14 cellular contexts compared by ENCODE assay signal in the genomic region with DNA sequence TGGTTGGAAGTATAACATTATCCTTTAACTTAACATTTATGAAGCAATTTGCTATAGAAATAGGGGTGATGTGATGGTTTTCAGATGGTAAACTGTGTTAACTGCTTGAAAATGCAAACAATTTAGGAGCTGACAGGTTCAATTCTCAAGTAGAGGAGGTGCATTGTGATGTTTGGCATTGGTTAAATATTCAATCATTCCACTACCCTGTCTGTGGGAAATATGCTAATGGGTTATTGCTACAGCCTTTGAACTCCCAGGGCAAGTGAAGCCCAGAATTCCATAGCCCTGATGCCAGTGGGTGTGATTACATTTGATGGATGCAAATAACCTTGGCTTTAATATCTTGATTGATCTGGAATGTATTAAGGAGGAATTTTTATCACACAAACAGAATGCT.
DNase-seq lines count a peak whose midpoint lies in the region; ATAC-seq, FAIRE-seq and TF ChIP-seq lines count a peak whose summit lies in the region.
"Had no signal": no experiment of that assay in that cellular context is flagged by ENCODE, and none has a peak within 500 bp of the region (broad histone marks: within the 10 kb centered on the region; RNA-seq: fewer than 3 reads in every experiment).

No MANE protein-coding gene starts in this region.

- no peak for ATAC-seq in foreskin keratinocyte
- ATAC-seq in CD4-positive, alpha-beta T cell (ENCODE audit: poor library complexity) = no peak

- no peak for FAIRE-seq in D721Med (lab: Jason Lieb, UNC)
- FAIRE-seq in GM12892 (lab: Jason Lieb, UNC) = no peak

- H3K9me3 Mint-ChIP-seq in CD4-positive, alpha-beta T cell = peaks cover 1% of the 10 kb centered on the region
- H3K9me3 Mint-ChIP-seq: activated T-cell treated with anti-CD3 and anti-CD28 coated beads, Interleukin-2, amount 50 U/mL, for 24 hours had no signal

- no peaks in the 10 kb centered on the region for H3K27me3 ChIP-seq in foreskin keratinocyte
- no peaks in the 10 kb centered on the region for H3K27me3 ChIP-seq in prostate gland (replicated peaks; ENCODE audit: insufficient read depth)
- no peaks in the 10 kb centered on the region for H3K27me3 ChIP-seq in CD4-positive, alpha-beta T cell (ENCODE audit: control insufficient read depth, insufficient read depth, low read length)

- CTCF ChIA-PET in CD4-positive, alpha-beta T cell (lab: Charles Lee) = no interaction called here

- TF ChIP-seq POLR2A in prostate gland (IDR thresholded peaks at IDR 0.05) (no peak), GM12892 (IDR thresholded peaks at IDR 0.05; ENCODE audit: low read depth, low read length) (no peak)

- TF ChIP-seq CTCF in VCaP (conservative IDR thresholded peaks at IDR 0.05) (no peak), foreskin keratinocyte (conservative IDR thresholded peaks at IDR 0.05) (no peak), prostate gland (IDR thresholded peaks at IDR 0.05) (no peak), D721Med (IDR thresholded peaks at IDR 0.05; ENCODE audit: insufficient read depth, missing control alignments) (no peak)
- TF ChIP-seq CTCF in CD4-positive, alpha-beta T cell (IDR thresholded peaks at IDR 0.05) = no peak

- H3K4me1 ChIP-seq in foreskin keratinocyte (peaks cover 14% of the 10 kb centered on the region), prostate gland (replicated peaks) (peaks cover 3% of the 10 kb centered on the region)

- POLR2A ChIA-PET in CD4-positive, alpha-beta T cell (lab: Charles Lee) = no interaction called here

- no peaks in the 10 kb centered on the region for H3K9me3 ChIP-seq in prostate gland
- H3K9me3 ChIP-seq in CD4-positive, alpha-beta T cell (ENCODE audit: control insufficient read depth, low read length) = no peaks in the 10 kb centered on the region

- H3K4me3 Mint-ChIP-seq in CD4-positive, alpha-beta T cell = no peak overlapping the region
- H3K4me3 Mint-ChIP-seq: activated T-cell treated with anti-CD3 and anti-CD28 coated beads, Interleukin-2, amount 50 U/mL, for 24 hours had no signal

- DNase-seq in Daoy (ENCODE audit: low read depth) = peak; percentile 47
- DNase-seq in foreskin keratinocyte = peak in 1 of 2 donors; percentile 6
- DNase-seq in prostate gland (ENCODE audit: low spot score) = no peak
- no peak for DNase-seq in D721Med (ENCODE audit: insufficient read length, low spot score)
- DNase-seq in activated T-cell treated with anti-CD3 and anti-CD28 coated beads, Interleukin-2, amount 50 U/mL, for 1 hour = no peak
- DNase-seq in CD4-positive, alpha-beta T cell = no peak
- no peak for DNase-seq in GM12892 (ENCODE audit: insufficient read length)
- DNase-seq: activated T-cell treated with anti-CD3 and anti-CD28 coated beads, Interleukin-2, amount 50 U/mL, for 24 hours; anterior cingulate cortex; C1 segment of cervical spinal cord; erythroblast; left colon; NCI-H1417 treated with DMSO at 0.1 percent for 48 hours had no signal

- intact Hi-C loops in prostate gland (cut with DNase I) = no loop called here
- intact Hi-C loops in CD4-positive, alpha-beta T cell (cut with DNase I, micrococcal nuclease) = no loop called here

- H3K27ac Mint-ChIP-seq in CD4-positive, alpha-beta T cell = no peak overlapping the region
- H3K27ac Mint-ChIP-seq: activated T-cell treated with anti-CD3 and anti-CD28 coated beads, Interleukin-2, amount 50 U/mL, for 24 hours had no signal

- no peaks in the 10 kb centered on the region for H3K27me3 Mint-ChIP-seq in CD4-positive, alpha-beta T cell
- H3K27me3 Mint-ChIP-seq: activated T-cell treated with anti-CD3 and anti-CD28 coated beads, Interleukin-2, amount 50 U/mL, for 24 hours had no signal

- H3K4me1 Mint-ChIP-seq in CD4-positive, alpha-beta T cell (ENCODE audit: low read depth) = no peaks in the 10 kb centered on the region

- H3K27ac ChIP-seq in VCaP = peak overlapping the region; percentile 93
- peak overlapping the region; percentile 67 for H3K27ac ChIP-seq in foreskin keratinocyte
- peak overlapping the region; percentile 72 to 85 for H3K27ac ChIP-seq in prostate gland
- no peak overlapping the region for H3K27ac ChIP-seq in CD4-positive, alpha-beta T cell (ENCODE audit: low read depth, low read length)

- no peaks in the 10 kb centered on the region for H3K36me3 ChIP-seq in prostate gland

- no peaks in the 10 kb centered on the region for H3K36me3 Mint-ChIP-seq in CD4-positive, alpha-beta T cell (ENCODE audit: low read depth)

- H3K4me3 ChIP-seq in prostate gland = no peak overlapping the region
